In genomic region chr18:54147439-54147838, GRCh38 we compare ENCODE assay signal across 10 cellular contexts.
DNase-seq lines count a peak whose midpoint lies in the region; ATAC-seq, FAIRE-seq and TF ChIP-seq lines count a peak whose summit lies in the region.
"Had no signal": no experiment of that assay in that cellular context is flagged by ENCODE, and none has a peak within 500 bp of the region (broad histone marks: within the 10 kb centered on the region; RNA-seq: fewer than 3 reads in every experiment).

No MANE protein-coding gene starts in this region.

- H3K27ac ChIP-seq in CD4-positive, alpha-beta memory T cell (ENCODE audit: low read depth, low read length) = no peak overlapping the region
- H3K27ac ChIP-seq in transverse colon (no peak overlapping the region), suprapubic skin (no peak overlapping the region)

- ATAC-seq in GM19463 (IDR thresholded peaks at IDR 0.05; ENCODE audit: unreplicated experiment) = peak; percentile 76
- peak; percentile 84 for ATAC-seq in HG03097 (IDR thresholded peaks at IDR 0.05; ENCODE audit: low FRiP score, unreplicated experiment)

- 72 to 77% methylated on average over 2 of the region's 2 CpGs for WGBS in transverse colon (ENCODE audit: low coverage in 1 of 2), 2 donors
- 89% methylated on average over 2 of the region's 2 CpGs for WGBS in suprapubic skin

- TF ChIP-seq POLR2A in transverse colon (IDR thresholded peaks at IDR 0.05) (no peak), suprapubic skin (IDR thresholded peaks at IDR 0.05) (no peak)

- H3K4me1 ChIP-seq in CD4-positive, alpha-beta memory T cell (ENCODE audit: insufficient read depth, low read length) = no peaks in the 10 kb centered on the region
- no peaks in the 10 kb centered on the region for H3K4me1 ChIP-seq in transverse colon
- peaks cover 23% of the 10 kb centered on the region for H3K4me1 ChIP-seq in suprapubic skin

- TF ChIP-seq CTCF in transverse colon (IDR thresholded peaks at IDR 0.05) (no peak), suprapubic skin (IDR thresholded peaks at IDR 0.05) (no peak)

- H3K9me3 ChIP-seq in CD4-positive, alpha-beta memory T cell (ENCODE audit: control insufficient read depth in 1 of 2, low read length in 2 of 2) = no peaks in the 10 kb centered on the region
- peaks cover 0 to 5% of the 10 kb centered on the region in 2 donors for H3K9me3 ChIP-seq in transverse colon
- H3K9me3 ChIP-seq in suprapubic skin = no peaks in the 10 kb centered on the region

- H3K36me3 Mint-ChIP-seq in CD4-positive, alpha-beta memory T cell = peaks cover 16 to 25% of the 10 kb centered on the region in 2 donors

- POLR2A ChIA-PET in CD4-positive, alpha-beta memory T cell (lab: Charles Lee; ENCODE audit: partially characterized antibody) = no interaction called here

- intact Hi-C loops in CD4-positive, alpha-beta memory T cell (cut with micrococcal nuclease) = no loop called here
- intact Hi-C loops in transverse colon (cut with DNase I; ENCODE audit: low total_unique reads) = no loop called here

- H3K27ac Mint-ChIP-seq in CD4-positive, alpha-beta memory T cell = no peak overlapping the region

- H3K9me3 Mint-ChIP-seq in CD4-positive, alpha-beta memory T cell = peaks cover 0 to 6% (median 2%) of the 10 kb centered on the region in 8 donors

- in situ Hi-C loops in transverse colon (cut with MboI; ENCODE audit: low pct_ligation_motif_present in 1 of 4, low pct_unique_long_range_greater_than_20kb in 1 of 4, low sequenced_read_pairs in 3 of 4) = no loop called here

- FAIRE-seq in GM18507 (lab: Jason Lieb, UNC) = peak; percentile 84

- H3K4me1 Mint-ChIP-seq in CD4-positive, alpha-beta memory T cell = peaks cover 5 to 10% (median 8%) of the 10 kb centered on the region in 4 donors

- H3K4me3 ChIP-seq in CD4-positive, alpha-beta memory T cell (ENCODE audit: low read length in 2 of 2) = no peak overlapping the region
- H3K4me3 ChIP-seq in transverse colon (no peak overlapping the region), suprapubic skin (no peak overlapping the region)

- no peaks in the 10 kb centered on the region for H3K27me3 Mint-ChIP-seq in CD4-positive, alpha-beta memory T cell

- H3K36me3 ChIP-seq in CD4-positive, alpha-beta memory T cell (ENCODE audit: insufficient read depth, low read length) = no peaks in the 10 kb centered on the region
- H3K36me3 ChIP-seq in transverse colon (peaks cover 0 to 12% (median 0%) of the 10 kb centered on the region in 4 donors), suprapubic skin (peaks cover 4% of the 10 kb centered on the region)

- no peak for DNase-seq in GM18507 (ENCODE audit: extremely low spot score, insufficient read length, low read depth)
- DNase-seq in activated naive CD4-positive, alpha-beta T cell treated with anti-CD3 and anti-CD28 coated beads, Interleukin-2, amount 50 U/mL, for 16 hours = peak; percentile 40
- DNase-seq in NCI-H2227 (lab: John Stamatoyannopoulos, UW; ENCODE audit: unreplicated experiment) = no peak
- DNase-seq in CD4-positive, alpha-beta memory T cell = no peak
- no peak for DNase-seq in transverse colon
- DNase-seq in suprapubic skin (ENCODE audit: low spot score in 2 of 2) = no peak
- DNase-seq: effector memory CD4-positive, alpha-beta T cell; NCI-H2029 treated with DMSO at 0.1 percent for 48 hours had no signal

- no peak overlapping the region for H3K4me3 Mint-ChIP-seq in CD4-positive, alpha-beta memory T cell

- TF ChIP-seq EP300 in transverse colon (IDR thresholded peaks at IDR 0.05; ENCODE audit: low read depth) (no peak), suprapubic skin (IDR thresholded peaks at IDR 0.05) (no peak)

- CTCF ChIA-PET in CD4-positive, alpha-beta memory T cell (lab: Charles Lee; ENCODE audit: partially characterized antibody) = no interaction called here

- no peaks in the 10 kb centered on the region for H3K27me3 ChIP-seq in CD4-positive, alpha-beta memory T cell (ENCODE audit: insufficient read depth, low read length)
- H3K27me3 ChIP-seq in transverse colon = no peaks in the 10 kb centered on the region
- no peaks in the 10 kb centered on the region for H3K27me3 ChIP-seq in suprapubic skin
